13 cellular contexts compared by ENCODE assay signal in the genomic region with DNA sequence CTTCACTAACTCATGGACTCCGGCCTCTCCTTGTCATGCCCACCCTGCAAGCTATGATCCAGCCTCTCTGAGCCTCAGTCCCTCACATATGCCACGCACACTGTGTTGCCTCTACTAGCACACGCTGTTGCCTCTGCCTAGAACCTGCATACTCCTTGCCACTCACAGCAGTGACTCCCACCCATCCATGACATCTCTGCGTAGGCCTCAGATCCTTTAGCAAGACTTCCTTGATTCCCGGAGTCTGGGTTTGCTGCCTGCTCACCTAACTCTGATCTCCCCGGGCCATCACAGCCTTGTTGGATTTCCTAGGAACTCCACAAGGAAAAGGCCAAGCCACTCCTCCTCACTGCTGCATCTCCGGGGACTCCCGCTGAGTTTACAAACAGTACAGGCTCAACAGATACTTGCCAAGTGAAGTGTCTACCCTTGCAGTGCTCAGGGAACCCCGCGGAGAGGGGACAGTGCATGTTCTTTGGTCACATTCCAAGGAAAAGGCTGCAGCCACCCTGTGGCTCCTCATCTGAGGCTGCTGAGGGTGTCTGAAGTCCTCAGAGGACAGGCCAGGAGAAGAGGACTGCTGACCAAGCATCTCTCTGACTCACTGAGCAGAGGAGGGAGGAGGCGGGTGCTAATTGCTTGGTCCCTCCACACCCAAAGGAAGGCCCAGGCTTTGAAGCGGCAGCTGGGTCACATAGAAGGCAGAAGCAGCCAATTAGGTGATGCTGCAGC. TPM values are rescaled to one million over a fixed set of nuclear protein-coding genes. Genes with fewer than 3 reads are reported as not detected.
A peak's percentile ranks its signal among the peaks of the same experiment; 100 is the strongest.
DNase-seq lines count a peak whose midpoint lies in the region; ATAC-seq, FAIRE-seq and TF ChIP-seq lines count a peak whose summit lies in the region.
"Had no signal": no experiment of that assay in that cellular context is flagged by ENCODE, and none has a peak within 500 bp of the region (broad histone marks: within the 10 kb centered on the region; RNA-seq: fewer than 3 reads in every experiment).

No MANE protein-coding gene starts in this region.

- H3K27ac ChIP-seq in A549 = peak overlapping the region; percentile 62 to 73

- H3K4me3 Mint-ChIP-seq in brain = no peak overlapping the region

- H3K27me3 Mint-ChIP-seq in brain = no peaks in the 10 kb centered on the region

- no peaks in the 10 kb centered on the region for H3K9me3 Mint-ChIP-seq in brain

- peak; percentile 54 to 64 for ATAC-seq in A549
- ATAC-seq in GM19328 (IDR thresholded peaks at IDR 0.05; ENCODE audit: unreplicated experiment) = no peak
- ATAC-seq in GM21381 (IDR thresholded peaks at IDR 0.05; ENCODE audit: unreplicated experiment) = no peak

- H3K4me1 Mint-ChIP-seq in brain = peaks cover 44% of the 10 kb centered on the region

- H3K9me3 ChIP-seq in A549 = no peaks in the 10 kb centered on the region
- H3K9me3 ChIP-seq: BE2C had no signal

- 57% methylated on average over 10 of the region's 12 CpGs for WGBS in A549 (ENCODE audit: missing lambda C conversion rate)

- H3K4me3 ChIP-seq in A549 = no peak overlapping the region

- peaks cover 47% of the 10 kb centered on the region for H3K4me1 ChIP-seq in A549
- H3K4me1 ChIP-seq: BE2C had no signal

- H3K4me2 ChIP-seq in A549 = peak overlapping the region; percentile 42

- FAIRE-seq in A549 (lab: Jason Lieb, UNC) (no peak), HTR-8/SVneo (lab: Jason Lieb, UNC) (peak; percentile 73)
- FAIRE-seq: colon had no signal

- CTCF ChIA-PET in A549 (lab: Yijun Ruan, JAX) = interaction anchor here (1.1 to 2.5 kb wide), 4 partner anchors 8 to 116 kb away, joined by 3 to 7 read pairs (median 4); no protein-coding TSS in a partner anchor

- no peaks in the 10 kb centered on the region for H3K36me3 Mint-ChIP-seq in brain

- DNase-seq in A549 (ENCODE audit: low read depth in 1 of 2, low spot score in 1 of 2) (peak; percentile 30 to 46), HTR-8/SVneo (ENCODE audit: insufficient read length, low spot score) (no peak), islet precursor cell (peak; percentile 56), NCI-H226 (no peak), CD1c-positive myeloid dendritic cell (ENCODE audit: extremely low spot score) (no peak)
- DNase-seq: activated CD4-positive, CD25-positive, alpha-beta regulatory T cell treated with anti-CD3 and anti-CD28 coated beads, Interleukin-2, amount 50 U/mL, for 72 hours; BE2C; hippocampal formation; SIG-M5 had no signal

- TF ChIP-seq CTCF in A549 (IDR thresholded peaks at IDR 0.05) (no peak), brain (conservative IDR thresholded peaks at IDR 0.05) (no peak)

- peak overlapping the region in 4 of 5 experiments; percentile 51 to 76 (median 59) for H3K27ac Mint-ChIP-seq in brain

- POLR2A ChIA-PET in A549 (lab: Yijun Ruan, JAX) = no interaction called here

- no peak for TF ChIP-seq EP300 in A549 (IDR thresholded peaks at IDR 0.05)

- TF ChIP-seq POLR2A in A549 (IDR thresholded peaks at IDR 0.05; ENCODE audit: low read length) = no peak

- no peak for TF ChIP-seq RAD21 in A549 (conservative IDR thresholded peaks at IDR 0.05 in 1 of 2, IDR thresholded peaks at IDR 0.05 in 1 of 2)

TF ChIP-seq in A549, 52 proteins besides CTCF, POLR2A, EP300 and RAD21:
- TF ChIP-seq NFE2L2 (conservative IDR thresholded peaks at IDR 0.05; ENCODE audit: low read length) (no peak), NPAS2 (CRISPR knock-in tag; IDR thresholded peaks at IDR 0.05; ENCODE audit: borderline replicate concordance) (no peak), MAFK (IDR thresholded peaks at IDR 0.05; ENCODE audit: partially characterized antibody) (peak; percentile 90), NR3C1 (IDR thresholded peaks at IDR 0.05) (no peak), EHF (CRISPR knock-in tag; IDR thresholded peaks at IDR 0.05) (no peak), ZFP36 (IDR thresholded peaks at IDR 0.05; ENCODE audit: borderline replicate concordance, partially characterized antibody) (no peak)
- TF ChIP-seq, protein P1, sequence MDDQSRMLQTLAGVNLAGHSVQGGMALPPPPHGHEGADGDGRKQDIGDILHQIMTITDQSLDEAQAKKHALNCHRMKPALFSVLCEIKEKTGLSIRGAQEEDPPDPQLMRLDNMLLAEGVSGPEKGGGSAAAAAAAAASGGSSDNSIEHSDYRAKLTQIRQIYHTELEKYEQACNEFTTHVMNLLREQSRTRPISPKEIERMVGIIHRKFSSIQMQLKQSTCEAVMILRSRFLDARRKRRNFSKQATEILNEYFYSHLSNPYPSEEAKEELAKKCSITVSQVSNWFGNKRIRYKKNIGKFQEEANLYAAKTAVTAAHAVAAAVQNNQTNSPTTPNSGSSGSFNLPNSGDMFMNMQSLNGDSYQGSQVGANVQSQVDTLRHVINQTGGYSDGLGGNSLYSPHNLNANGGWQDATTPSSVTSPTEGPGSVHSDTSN (IDR thresholded peaks at IDR 0.05) = no peak

RNA-seq across cellular contexts. Expression of a gene that starts 42.4 kb away (rescaled TPM):
- polyA plus RNA-seq in A549 (2011; rRNA removed) (19.8 and 27.6 TPM in 2 replicates), A549 (2017; fragmentation: RNase III; extraction: RNeasy Plus Mini Kit Qiagen cat#74134 plus additional on column Dnase treatment) (4.9 to 6.2 TPM (median 4.9 TPM) in 3 replicates), brain (ENCODE audit: insufficient read depth, low read depth, low replicate concordance) (5.8 TPM)
- polyA plus RNA-seq in A549 (2012; cell fraction: cytosol; rRNA removed) = 5.7 and 7.0 TPM in 2 replicates
- polyA plus RNA-seq in A549 (2012; cell fraction: nucleus; rRNA removed) = 13.3 and 14.1 TPM in 2 replicates
- polyA minus RNA-seq in A549 (2011; rRNA and poly(A)+ RNA removed) = 69.8 and 79.2 TPM in 2 replicates

Comparison
In these comparisons a context has a peak if more than half of its experiments do, and no peak if none do; other contexts are left out.
1. ATAC-seq: peak in A549 (2 of 2); none in GM19328 (single experiment) and GM21381 (single experiment).
2. DNase-seq: peak in A549 (2 of 2) and islet precursor cell (single experiment); none in HTR-8/SVneo (single experiment), NCI-H226 (single experiment) and CD1c-positive myeloid dendritic cell (single experiment).